8 cellular contexts compared by ENCODE assay signal in genomic region chr11:45182902-45183301, GRCh38. TPM values are rescaled to one million over a fixed set of nuclear protein-coding genes. Genes with fewer than 3 reads are reported as not detected.
DNase-seq lines count a peak whose midpoint lies in the region; ATAC-seq, FAIRE-seq and TF ChIP-seq lines count a peak whose summit lies in the region.

No MANE protein-coding gene starts in this region.

- FAIRE-seq in urothelium cell line (lab: Jason Lieb, UNC) = no peak

- H3K27ac Mint-ChIP-seq in activated naive CD8-positive, alpha-beta T cell treated with anti-CD3 and anti-CD28 coated beads, Interleukin-2, amount 50 U/mL, for 24 hours = no peak overlapping the region

- H3K27ac ChIP-seq in right atrium auricular region = no peak overlapping the region

- H3K4me1 Mint-ChIP-seq in activated naive CD8-positive, alpha-beta T cell treated with anti-CD3 and anti-CD28 coated beads, Interleukin-2, amount 50 U/mL, for 24 hours = peaks cover 13% of the 10 kb centered on the region

- H3K4me1 ChIP-seq in right atrium auricular region = peaks cover 0 to 30% of the 10 kb centered on the region in 2 donors

- intact Hi-C loops in Right ventricle myocardium superior (cut with DNase I) = no loop called here

- peaks cover 34% of the 10 kb centered on the region for H3K36me3 ChIP-seq in right atrium auricular region

- ATAC-seq in Right ventricle myocardium superior (ENCODE audit: poor library complexity) (no peak), esophagus mucosa (no peak)
- no peak for ATAC-seq in activated naive CD8-positive, alpha-beta T cell treated with anti-CD3 and anti-CD28 coated beads, Interleukin-2, amount 50 U/mL, for 24 hours

- DNase-seq in right atrium auricular region (ENCODE audit: low spot score) = no peak
- no peak for DNase-seq in Right ventricle myocardium superior
- DNase-seq in RPMI8226 = peak; percentile 8
- peak; percentile 50 for DNase-seq in hepatic stellate cell (ENCODE audit: low spot score)
- peak; percentile 30 for DNase-seq in urothelium cell line (ENCODE audit: low spot score)
- DNase-seq in activated naive CD8-positive, alpha-beta T cell treated with anti-CD3 and anti-CD28 coated beads, Interleukin-2, amount 50 U/mL, for 24 hours = no peak
- no peak for DNase-seq in H4 (ENCODE audit: low spot score)

- H3K9me3 Mint-ChIP-seq in activated naive CD8-positive, alpha-beta T cell treated with anti-CD3 and anti-CD28 coated beads, Interleukin-2, amount 50 U/mL, for 24 hours = no peaks in the 10 kb centered on the region

- H3K27me3 ChIP-seq in right atrium auricular region = no peaks in the 10 kb centered on the region

- no peak overlapping the region for H3K4me3 ChIP-seq in right atrium auricular region

- H3K4me3 Mint-ChIP-seq in activated naive CD8-positive, alpha-beta T cell treated with anti-CD3 and anti-CD28 coated beads, Interleukin-2, amount 50 U/mL, for 24 hours = no peak overlapping the region

- H3K27me3 Mint-ChIP-seq in activated naive CD8-positive, alpha-beta T cell treated with anti-CD3 and anti-CD28 coated beads, Interleukin-2, amount 50 U/mL, for 24 hours = peaks cover 11% of the 10 kb centered on the region

- TF ChIP-seq CTCF in right atrium auricular region (IDR thresholded peaks at IDR 0.05) = peak; percentile 40 to 74

- H3K36me3 Mint-ChIP-seq in activated naive CD8-positive, alpha-beta T cell treated with anti-CD3 and anti-CD28 coated beads, Interleukin-2, amount 50 U/mL, for 24 hours (ENCODE audit: low read depth) = peaks cover 4% of the 10 kb centered on the region

- no peaks in the 10 kb centered on the region for H3K9me3 ChIP-seq in right atrium auricular region

RNA-seq across cellular contexts. Expression of gene PRDM11, which starts 36.5 kb away (rescaled TPM):
- total RNA-seq in right atrium auricular region = 10 to 100 TPM; 13.5 to 27.6 TPM
- total RNA-seq in Right ventricle myocardium superior = 17.3 TPM
- 5.7 TPM for total RNA-seq in esophagus mucosa
- total RNA-seq in H4 (2014; rRNA removed; shearing (Covaris generic)) = 6.7 and 13.1 TPM in 2 replicates

Comparison
In these comparisons a context has a peak if more than half of its experiments do, and no peak if none do; other contexts are left out.
1. DNase-seq: peak in RPMI8226 (single experiment), hepatic stellate cell (single experiment) and urothelium cell line (single experiment); none in right atrium auricular region (single experiment), Right ventricle myocardium superior (single experiment), activated naive CD8-positive, alpha-beta T cell treated with anti-CD3 and anti-CD28 coated beads, Interleukin-2, amount 50 U/mL, for 24 hours (single experiment) and H4 (single experiment).